1 cellular context compared by ENCODE assay signal in the genomic region with DNA sequence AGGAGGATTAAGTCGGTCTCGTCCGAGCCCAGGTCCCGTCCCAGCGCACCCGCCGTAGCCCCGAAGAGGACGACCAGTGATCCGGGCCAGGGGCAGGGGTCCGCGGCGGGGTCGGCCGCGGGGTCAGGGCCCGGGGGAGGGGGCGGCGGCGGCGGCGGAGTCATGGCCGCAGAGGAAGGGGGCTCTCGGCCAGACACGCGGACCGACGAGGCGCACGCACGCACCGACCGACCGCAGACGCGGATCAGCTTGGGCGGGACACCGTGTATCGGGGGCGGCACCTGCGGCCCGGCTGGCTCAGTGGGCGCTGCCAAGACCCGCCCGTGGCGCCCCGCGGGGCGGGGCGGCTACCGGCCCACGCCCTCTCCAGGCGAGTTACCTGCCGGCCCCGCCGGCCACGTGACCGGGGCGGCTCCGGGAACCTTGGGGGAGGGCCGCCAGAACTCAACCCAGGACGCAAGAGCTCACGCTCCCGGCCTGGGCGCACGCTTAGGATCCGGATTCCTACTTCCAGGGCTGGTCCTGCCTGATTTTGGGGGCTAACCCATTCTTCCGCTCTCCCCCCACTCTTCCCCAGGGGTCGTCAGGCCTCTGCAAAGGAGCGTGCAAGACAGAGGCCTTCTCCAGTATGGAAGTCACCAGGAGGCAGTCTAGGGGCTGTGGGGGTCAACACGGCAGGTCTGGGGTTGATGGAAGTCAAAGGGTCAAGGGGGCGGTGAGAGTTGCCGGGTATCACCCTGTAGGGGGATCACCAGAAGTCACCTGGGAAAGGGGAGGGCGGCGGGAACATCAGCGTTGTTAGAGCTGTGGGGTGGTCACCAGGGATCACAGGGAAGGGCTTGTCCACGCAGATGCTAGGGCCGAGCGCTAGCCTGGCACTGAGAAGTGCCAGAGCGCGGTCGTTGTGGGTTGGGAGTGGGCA.
TF ChIP-seq lines count a peak whose summit lies in the region.

ESRP2 (minus strand) TSS at position 246 of the 922 bp plus-strand sequence; CDS start at position 164, 82 bp downstream.

TF ChIP-seq in HEK293, 187 proteins besides CTCF, POLR2A, EP300 and RAD21 (continued from another document):
- TF ChIP-seq PATZ1 (tag by site-specific recombination; IDR thresholded peaks at IDR 0.05) = peak; percentile 82
